ENCODE assay signal across 22 cellular contexts in genomic region chr5:139761501-139761900, GRCh38. TPM values are rescaled to one million over a fixed set of nuclear protein-coding genes. Genes with fewer than 3 reads are reported as not detected.
DNase-seq lines count a peak whose midpoint lies in the region; ATAC-seq and TF ChIP-seq lines count a peak whose summit lies in the region.
"Had no signal": no experiment of that assay in that cellular context is flagged by ENCODE, and none has a peak within 500 bp of the region (broad histone marks: within the 10 kb centered on the region; RNA-seq: fewer than 3 reads in every experiment).

No MANE protein-coding gene starts in this region.

- DNase-seq in H7 = peak; percentile 31
- DNase-seq in WERI-Rb-1 = peak; percentile 85
- DNase-seq in glutamatergic neuron = no peak
- DNase-seq in osteoblast (ENCODE audit: insufficient read length, low spot score, missing footprints) = peak; percentile 85
- no peak for DNase-seq in activated naive CD4-positive, alpha-beta T cell treated with anti-CD3 and anti-CD28 coated beads, Interleukin-2, amount 10 ng/mL, durations not matched to agents 7 days and 5 days
- no peak for DNase-seq in Right ventricle myocardium superior
- DNase-seq: CD4-positive, alpha-beta memory T cell; Kasumi-1; MG63; NCI-H1048; NCI-H1436 treated with DMSO at 0.1 percent for 48 hours; NCI-H2029; NCI-H526; NK-92 treated with Interleukin-12 subunit alpha and Interleukin-12 subunit beta, amount 100 ng/mL, for 24 hours; Peyer's patch had no signal

- CTCF ChIA-PET in activated naive CD4-positive, alpha-beta T cell treated with anti-CD3 and anti-CD28 coated beads, Interleukin-2, amount 10 ng/mL, durations not matched to agents 7 days and 5 days (lab: Charles Lee) = interaction anchor here (1.4 to 2.8 kb wide), 2 partner anchors 9 to 14 kb away, joined by 4 to 8 read pairs; no protein-coding TSS in a partner anchor

- H3K27me3 ChIP-seq in H7 (ENCODE audit: control insufficient read depth, insufficient read depth, low read length) = peaks cover 44% of the 10 kb centered on the region
- no peaks in the 10 kb centered on the region for H3K27me3 ChIP-seq in WERI-Rb-1 (ENCODE audit: insufficient read depth, low read depth, severe bottlenecking)
- peaks cover 28% of the 10 kb centered on the region for H3K27me3 ChIP-seq in osteoblast (ENCODE audit: insufficient read depth, low read length)

- peaks cover 12% of the 10 kb centered on the region for H3K4me1 ChIP-seq in osteoblast (ENCODE audit: insufficient read depth, low read length)
- H3K4me1 ChIP-seq: A549 had no signal

- no peaks in the 10 kb centered on the region for H3K36me3 ChIP-seq in H7 (replicated peaks; ENCODE audit: control insufficient read depth, insufficient read depth, low read length)
- no peaks in the 10 kb centered on the region for H3K36me3 ChIP-seq in WERI-Rb-1
- H3K36me3 ChIP-seq in osteoblast (ENCODE audit: insufficient read depth, low read length) = no peaks in the 10 kb centered on the region
- H3K36me3 ChIP-seq: BLaER1, MG63, Peyer's patch had no signal

- H3K4me1 Mint-ChIP-seq in glutamatergic neuron (ENCODE audit: low read depth, unreplicated experiment) = peaks cover 48% of the 10 kb centered on the region
- peaks cover 8% of the 10 kb centered on the region for H3K4me1 Mint-ChIP-seq in activated naive CD4-positive, alpha-beta T cell treated with anti-CD3 and anti-CD28 coated beads, Interleukin-2, amount 10 ng/mL, durations not matched to agents 7 days and 5 days

- TF ChIP-seq CTCF in WERI-Rb-1 (IDR thresholded peaks at IDR 0.05; ENCODE audit: low read depth, low read length) (no peak), glutamatergic neuron (IDR thresholded peaks at IDR 0.05; ENCODE audit: partially characterized antibody, unreplicated experiment) (no peak), osteoblast (IDR thresholded peaks at IDR 0.05; ENCODE audit: extremely low read depth, low read depth, low read length) (no peak)

- H3K27ac Mint-ChIP-seq in glutamatergic neuron (ENCODE audit: unreplicated experiment) = peak overlapping the region; percentile 28
- H3K27ac Mint-ChIP-seq in activated naive CD4-positive, alpha-beta T cell treated with anti-CD3 and anti-CD28 coated beads, Interleukin-2, amount 10 ng/mL, durations not matched to agents 7 days and 5 days = no peak overlapping the region

- H3K9me3 Mint-ChIP-seq in glutamatergic neuron (ENCODE audit: unreplicated experiment) = peaks cover 7% of the 10 kb centered on the region
- no peaks in the 10 kb centered on the region for H3K9me3 Mint-ChIP-seq in activated naive CD4-positive, alpha-beta T cell treated with anti-CD3 and anti-CD28 coated beads, Interleukin-2, amount 10 ng/mL, durations not matched to agents 7 days and 5 days
- H3K9me3 Mint-ChIP-seq: CD4-positive, alpha-beta memory T cell; IgD-negative memory B cell had no signal

- ATAC-seq in GM18868 (IDR thresholded peaks at IDR 0.05; ENCODE audit: unreplicated experiment) (no peak), HG03175 (IDR thresholded peaks at IDR 0.05; ENCODE audit: unreplicated experiment) (no peak), Right ventricle myocardium superior (ENCODE audit: poor library complexity) (no peak)
- ATAC-seq: A549, GM12878 had no signal

- no peaks in the 10 kb centered on the region for H3K36me3 Mint-ChIP-seq in glutamatergic neuron (ENCODE audit: unreplicated experiment)
- H3K36me3 Mint-ChIP-seq in activated naive CD4-positive, alpha-beta T cell treated with anti-CD3 and anti-CD28 coated beads, Interleukin-2, amount 10 ng/mL, durations not matched to agents 7 days and 5 days = no peaks in the 10 kb centered on the region
- H3K36me3 Mint-ChIP-seq: CD4-positive, alpha-beta memory T cell; IgD-negative memory B cell had no signal

- H3K27ac ChIP-seq in WERI-Rb-1 (peak overlapping the region; percentile 98), osteoblast (ENCODE audit: low read depth, low read length) (no peak overlapping the region)
- H3K27ac ChIP-seq: BLaER1, HL-60, Peyer's patch had no signal

- intact Hi-C loops in Right ventricle myocardium superior (cut with DNase I) = no loop called here

- no peaks in the 10 kb centered on the region for H3K79me2 ChIP-seq in osteoblast (ENCODE audit: insufficient read depth, low read length)

- no peaks in the 10 kb centered on the region for H3K9me3 ChIP-seq in WERI-Rb-1 (ENCODE audit: severe bottlenecking)
- H3K9me3 ChIP-seq in osteoblast (ENCODE audit: low read depth, low read length) = no peaks in the 10 kb centered on the region
- H3K9me3 ChIP-seq: A549, BLaER1, MG63, Peyer's patch had no signal

- peaks cover 15% of the 10 kb centered on the region for H3K27me3 Mint-ChIP-seq in glutamatergic neuron (ENCODE audit: unreplicated experiment)
- H3K27me3 Mint-ChIP-seq in activated naive CD4-positive, alpha-beta T cell treated with anti-CD3 and anti-CD28 coated beads, Interleukin-2, amount 10 ng/mL, durations not matched to agents 7 days and 5 days = peaks cover 94% of the 10 kb centered on the region

- peaks cover 2% of the 10 kb centered on the region for H4K20me1 ChIP-seq in osteoblast (ENCODE audit: insufficient read depth, low read length)

- H2AFZ ChIP-seq in osteoblast (ENCODE audit: low read length) = no peak overlapping the region

- H3K4me2 ChIP-seq in osteoblast (ENCODE audit: insufficient read depth, low read length) = no peak overlapping the region
- H3K4me2 ChIP-seq: A549 had no signal

- H3K4me3 ChIP-seq in H7 (ENCODE audit: insufficient read depth, low read depth, low read length) = no peak overlapping the region
- H3K4me3 ChIP-seq in WERI-Rb-1 (ENCODE audit: low read depth, low read length) = no peak overlapping the region
- no peak overlapping the region for H3K4me3 ChIP-seq in osteoblast (ENCODE audit: insufficient read depth, low read length)
- H3K4me3 ChIP-seq: A549, BLaER1, GM12878, MG63, Peyer's patch had no signal

- peak overlapping the region; percentile 47 for H3K4me3 Mint-ChIP-seq in glutamatergic neuron (ENCODE audit: unreplicated experiment)
- H3K4me3 Mint-ChIP-seq in activated naive CD4-positive, alpha-beta T cell treated with anti-CD3 and anti-CD28 coated beads, Interleukin-2, amount 10 ng/mL, durations not matched to agents 7 days and 5 days = no peak overlapping the region
- H3K4me3 Mint-ChIP-seq: CD4-positive, alpha-beta memory T cell; IgD-negative memory B cell had no signal

RNA-seq across cellular contexts. Expression of gene PSD2, which starts 34.1 kb away (rescaled TPM):
- 0.10 and 0.33 TPM in 2 replicates for total RNA-seq in H7 (2014; rRNA removed; shearing (Covaris generic))
- total RNA-seq in glutamatergic neuron (ENCODE audit: unreplicated experiment) = 2.3 TPM
- 0.29 and 0.36 TPM in 2 replicates for total RNA-seq in osteoblast
- not detected for total RNA-seq in Right ventricle myocardium superior
- total RNA-seq: CD4-positive, alpha-beta memory T cell; GM12878; Peyer's patch had no signal

Comparison
In these comparisons a context has a peak if more than half of its experiments do, and no peak if none do; other contexts are left out.
1. DNase-seq: peak in H7 (single experiment), WERI-Rb-1 (single experiment) and osteoblast (single experiment); none in glutamatergic neuron (single experiment), activated naive CD4-positive, alpha-beta T cell treated with anti-CD3 and anti-CD28 coated beads, Interleukin-2, amount 10 ng/mL, durations not matched to agents 7 days and 5 days (single experiment) and Right ventricle myocardium superior (single experiment).